9 cellular contexts compared by ENCODE assay signal in the genomic region with DNA sequence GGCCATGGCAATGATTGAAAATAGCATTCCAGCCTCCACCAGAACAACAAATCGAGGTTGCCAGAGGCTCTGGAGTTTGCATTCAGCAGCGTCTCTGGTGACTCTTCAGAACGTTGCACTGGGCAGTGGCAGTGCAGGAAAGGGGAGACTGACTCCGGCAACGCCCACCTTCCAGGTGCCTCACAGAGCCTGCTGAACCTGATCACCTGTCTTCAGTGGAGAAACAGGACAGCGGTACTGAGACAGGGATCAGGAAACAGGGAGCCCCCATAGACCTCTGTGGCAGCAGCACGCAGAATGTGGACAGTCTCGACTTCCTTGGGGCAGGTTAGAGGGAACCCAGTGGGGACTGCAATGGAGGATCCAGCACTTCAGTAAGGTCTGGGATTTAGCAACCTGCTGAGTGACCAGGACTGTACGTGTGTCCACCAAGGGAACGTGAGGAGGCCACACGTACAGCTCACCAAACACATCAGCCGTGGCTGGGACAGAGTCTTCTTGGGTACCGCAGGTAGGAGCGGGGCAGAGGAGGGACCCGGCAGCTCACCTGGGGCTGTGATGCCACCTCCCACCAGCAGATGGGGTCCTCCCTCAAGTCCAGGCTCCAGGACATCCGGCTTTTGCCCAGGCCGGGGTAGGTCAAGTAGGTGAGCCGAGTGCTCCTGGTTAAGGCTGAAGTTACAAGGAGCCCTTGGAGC.
DNase-seq lines count a peak whose midpoint lies in the region; ATAC-seq and TF ChIP-seq lines count a peak whose summit lies in the region.
"Had no signal": no experiment of that assay in that cellular context is flagged by ENCODE, and none has a peak within 500 bp of the region (broad histone marks: within the 10 kb centered on the region; RNA-seq: fewer than 3 reads in every experiment).

No MANE protein-coding gene starts in this region.

- POLR2A ChIA-PET in CD8-positive, alpha-beta T cell (lab: Charles Lee), result no interaction called here
- POLR2A ChIA-PET in CD4-positive, alpha-beta memory T cell (lab: Charles Lee; ENCODE audit: partially characterized antibody), result interaction anchor here (1.6 kb wide), 1 partner anchor 79 kb away, joined by 4 read pairs; no protein-coding TSS in a partner anchor

- peaks cover 17% of the 10 kb centered on the region for H3K36me3 Mint-ChIP-seq in CD8-positive, alpha-beta T cell
- peaks cover 5 to 15% of the 10 kb centered on the region in 2 donors for H3K36me3 Mint-ChIP-seq in CD4-positive, alpha-beta memory T cell

- peak; percentile 62 for TF ChIP-seq CTCF in CD8-positive, alpha-beta T cell (IDR thresholded peaks at IDR 0.05)
- TF ChIP-seq CTCF in foreskin keratinocyte (conservative IDR thresholded peaks at IDR 0.05), result peak; percentile 64
- TF ChIP-seq CTCF in retinal pigment epithelial cell (conservative IDR thresholded peaks at IDR 0.05; ENCODE audit: low read depth, low read length), result peak; percentile 65

- no peaks in the 10 kb centered on the region for H3K27me3 ChIP-seq in CD8-positive, alpha-beta T cell (ENCODE audit: insufficient read depth, low read length)
- peaks cover 7% of the 10 kb centered on the region for H3K27me3 ChIP-seq in foreskin keratinocyte
- no peaks in the 10 kb centered on the region for H3K27me3 ChIP-seq in CD4-positive, alpha-beta memory T cell (ENCODE audit: insufficient read depth, low read length)

- peaks cover 8% of the 10 kb centered on the region for H3K27me3 Mint-ChIP-seq in CD8-positive, alpha-beta T cell (ENCODE audit: low read depth)
- H3K27me3 Mint-ChIP-seq in CD4-positive, alpha-beta memory T cell, result no peaks in the 10 kb centered on the region

- H3K9me3 Mint-ChIP-seq in CD8-positive, alpha-beta T cell, result no peaks in the 10 kb centered on the region
- no peaks in the 10 kb centered on the region for H3K9me3 Mint-ChIP-seq in CD4-positive, alpha-beta memory T cell

- no peaks in the 10 kb centered on the region for H3K4me1 Mint-ChIP-seq in CD8-positive, alpha-beta T cell (ENCODE audit: low read depth)
- peaks cover 0 to 4% (median 0%) of the 10 kb centered on the region in 4 donors for H3K4me1 Mint-ChIP-seq in CD4-positive, alpha-beta memory T cell

- no peak overlapping the region for H3K27ac Mint-ChIP-seq in CD8-positive, alpha-beta T cell
- H3K27ac Mint-ChIP-seq in CD4-positive, alpha-beta memory T cell, result peak overlapping the region in 2 of 7 donors; percentile 52 to 70

- no peak overlapping the region for H3K4me3 ChIP-seq in CD8-positive, alpha-beta T cell (ENCODE audit: low read depth, low read length)
- H3K4me3 ChIP-seq in retinal pigment epithelial cell (ENCODE audit: low read length), result no peak overlapping the region
- no peak overlapping the region for H3K4me3 ChIP-seq in CD4-positive, alpha-beta memory T cell (ENCODE audit: low read length in 2 of 2)

- H3K4me1 ChIP-seq in CD8-positive, alpha-beta T cell (ENCODE audit: insufficient read depth, low read length), result no peaks in the 10 kb centered on the region
- H3K4me1 ChIP-seq in foreskin keratinocyte, result no peaks in the 10 kb centered on the region
- no peaks in the 10 kb centered on the region for H3K4me1 ChIP-seq in CD4-positive, alpha-beta memory T cell (ENCODE audit: insufficient read depth, low read length)

- intact Hi-C loops in CD8-positive, alpha-beta T cell (cut with DNase I, micrococcal nuclease), result no loop called here
- intact Hi-C loops in CD4-positive, alpha-beta memory T cell (cut with micrococcal nuclease), result no loop called here

- ATAC-seq in CD8-positive, alpha-beta T cell, result peak; percentile 42
- ATAC-seq in GM21619 (IDR thresholded peaks at IDR 0.05; ENCODE audit: unreplicated experiment), result peak; percentile 70
- ATAC-seq in foreskin keratinocyte, result peak; percentile 68

- no peak overlapping the region for H3K4me3 Mint-ChIP-seq in CD8-positive, alpha-beta T cell
- no peak overlapping the region for H3K4me3 Mint-ChIP-seq in CD4-positive, alpha-beta memory T cell

- DNase-seq in CD8-positive, alpha-beta T cell, result peak in 2 of 7 experiments; percentile 22 to 48
- DNase-seq in SK-N-DZ (ENCODE audit: low spot score), result peak; percentile 21
- DNase-seq in foreskin keratinocyte, result no peak
- DNase-seq in retinal pigment epithelial cell (ENCODE audit: low read depth), result no peak
- no peak for DNase-seq in CD4-positive, alpha-beta memory T cell
- no peak for DNase-seq in T-helper 9 cell
- DNase-seq in middle frontal gyrus (ENCODE audit: extremely low spot score, low spot score), result no peak

- no peaks in the 10 kb centered on the region for H3K9me3 ChIP-seq in CD8-positive, alpha-beta T cell (ENCODE audit: low read length)
- no peaks in the 10 kb centered on the region for H3K9me3 ChIP-seq in CD4-positive, alpha-beta memory T cell (ENCODE audit: control insufficient read depth in 1 of 2, low read length in 2 of 2)

- no peaks in the 10 kb centered on the region for H3K36me3 ChIP-seq in CD8-positive, alpha-beta T cell (ENCODE audit: insufficient read depth, low read length)
- H3K36me3 ChIP-seq in CD4-positive, alpha-beta memory T cell (ENCODE audit: insufficient read depth, low read length), result no peaks in the 10 kb centered on the region

- no peak overlapping the region for H3K27ac ChIP-seq in CD8-positive, alpha-beta T cell (ENCODE audit: low read depth, low read length)
- no peak overlapping the region for H3K27ac ChIP-seq in foreskin keratinocyte
- H3K27ac ChIP-seq in CD4-positive, alpha-beta memory T cell (ENCODE audit: low read depth, low read length), result no peak overlapping the region
- H3K27ac ChIP-seq: epithelial cell of prostate had no signal

- CTCF ChIA-PET in CD8-positive, alpha-beta T cell (lab: Charles Lee), result interaction anchor here (0.7 to 2.2 kb wide), 2 partner anchors 164 to 1218 kb away, joined by 4 to 8 read pairs; no protein-coding TSS in a partner anchor
- CTCF ChIA-PET in CD4-positive, alpha-beta memory T cell (lab: Charles Lee; ENCODE audit: partially characterized antibody), result interaction anchor here (1.0 to 1.2 kb wide), 3 partner anchors 9 to 164 kb away, joined by 4 to 6 read pairs (median 6); no protein-coding TSS in a partner anchor
